ENCODE assay signal across 2 cellular contexts in the genomic region with DNA sequence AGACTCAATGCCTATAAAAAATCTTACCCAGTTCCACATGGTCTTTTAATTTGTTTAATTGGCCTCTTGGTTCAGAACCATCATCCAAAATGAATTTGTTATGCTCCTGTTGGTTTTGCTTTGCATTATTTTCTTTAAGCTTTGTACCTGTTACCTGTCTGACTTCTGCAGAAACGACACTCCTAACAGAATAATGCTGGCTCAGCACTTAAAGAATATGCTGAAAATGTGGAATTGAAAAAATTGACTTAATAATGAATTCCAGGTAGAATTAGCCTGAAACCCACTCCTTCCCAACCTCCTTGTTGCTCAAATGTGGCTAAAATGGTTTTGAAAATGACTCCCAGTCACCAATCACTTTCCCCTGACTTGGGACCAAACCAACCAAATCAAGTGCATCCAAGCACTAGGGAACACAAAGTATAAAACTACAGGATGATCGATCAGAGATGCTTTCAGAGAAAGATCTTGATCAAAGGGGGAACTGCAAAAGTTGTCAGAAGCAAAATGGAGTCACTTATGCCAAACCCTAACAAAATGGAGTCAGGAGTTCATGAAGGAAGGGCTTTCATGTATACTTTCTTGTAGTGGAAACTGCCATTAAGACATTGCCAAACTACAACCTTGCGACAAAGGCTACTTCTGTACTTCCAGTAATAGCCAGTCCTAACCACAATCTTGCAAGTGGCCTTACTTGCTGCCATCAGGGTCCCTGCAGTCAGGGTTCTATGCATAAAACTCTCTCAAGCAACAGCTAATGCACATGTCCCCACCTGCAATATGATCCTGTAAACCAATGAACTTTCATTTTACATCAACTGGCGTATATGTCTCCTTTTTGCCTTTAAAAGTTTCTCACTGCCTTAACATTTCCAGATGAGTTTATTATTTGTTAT.
A peak's percentile ranks its signal among the peaks of the same experiment; 100 is the strongest.
TF ChIP-seq lines count a peak whose summit lies in the region.

No MANE protein-coding gene starts in this region.

TF ChIP-seq in HepG2, 621 proteins besides CTCF, POLR2A, EP300 and RAD21:
- TF ChIP-seq MAFK (conservative IDR thresholded peaks at IDR 0.05 in 1 of 2, IDR thresholded peaks at IDR 0.05 in 1 of 2; ENCODE audit: low read length in 2 of 2) (peak; percentile 94 to 97), SNAPC5 (CRISPR knock-in tag; IDR thresholded peaks at IDR 0.05; ENCODE audit: borderline replicate concordance) (no peak), MAFF (IDR thresholded peaks at IDR 0.05; ENCODE audit: low read depth, low read length) (peak; percentile 96)

TF ChIP-seq in liver, 16 proteins besides CTCF, POLR2A, EP300 and RAD21:
- peak; percentile 25 for TF ChIP-seq YY1 (IDR thresholded peaks at IDR 0.05)
- no peak for TF ChIP-seq RXRA (IDR thresholded peaks at IDR 0.05)
- TF ChIP-seq TAF1 (conservative IDR thresholded peaks at IDR 0.05) = no peak
- no peak for TF ChIP-seq HNF4A (conservative IDR thresholded peaks at IDR 0.05)
- no peak for TF ChIP-seq FOXA2 (IDR thresholded peaks at IDR 0.05)
- TF ChIP-seq REST (IDR thresholded peaks at IDR 0.05) = no peak
- no peak for TF ChIP-seq GABPA (IDR thresholded peaks at IDR 0.05 in 1 of 2, conservative IDR thresholded peaks at IDR 0.05 in 1 of 2)
